ENCODE assay signal across 13 cellular contexts in genomic region chr16:56936491-56936890, GRCh38. TPM values are rescaled to one million over a fixed set of nuclear protein-coding genes. Genes with fewer than 3 reads are reported as not detected.
A peak's percentile ranks its signal among the peaks of the same experiment; 100 is the strongest.
DNase-seq lines count a peak whose midpoint lies in the region; ATAC-seq and TF ChIP-seq lines count a peak whose summit lies in the region.
"Had no signal": no experiment of that assay in that cellular context is flagged by ENCODE, and none has a peak within 500 bp of the region (broad histone marks: within the 10 kb centered on the region; RNA-seq: fewer than 3 reads in every experiment).

No MANE protein-coding gene starts in this region.

- no peak overlapping the region for H3K4me3 ChIP-seq in Panc1 (ENCODE audit: low read depth in 2 of 2, low read length in 2 of 2)
- peak overlapping the region; percentile 91 for H3K4me3 ChIP-seq in endodermal cell (ENCODE audit: low read length)
- peak overlapping the region; percentile 84 for H3K4me3 ChIP-seq in upper lobe of right lung
- no peak overlapping the region for H3K4me3 ChIP-seq in MG63

- POLR2A ChIA-PET in Panc1 (lab: Charles Lee): no interaction called here

- WGBS in endodermal cell (ENCODE audit: insufficient coverage in 1 of 2, insufficient read length in 1 of 2), 2 experiments: 91 to 92% methylated on average over 4 of the region's 5 CpGs

- H3K9me3 Mint-ChIP-seq in natural killer cell treated with Interleukin-12 subunit alpha and Interleukin-12 subunit beta and Interleukin-15 and Interleukin-18, amount 100 ng/mL, for 72 hours: no peaks in the 10 kb centered on the region
- H3K9me3 Mint-ChIP-seq in natural killer cell (no peaks in the 10 kb centered on the region), endodermal cell (no peaks in the 10 kb centered on the region)

- H3K27ac ChIP-seq in Panc1 (ENCODE audit: low read length) (peak overlapping the region; percentile 34; the same call in 1 of the 2 replicates), endodermal cell (ENCODE audit: low read depth, low read length) (no peak overlapping the region), upper lobe of right lung (no peak overlapping the region)

- no peak overlapping the region for H3K9ac ChIP-seq in endodermal cell (ENCODE audit: extremely low read depth, low read length, poor library complexity, severe bottlenecking)

- peaks cover 32% of the 10 kb centered on the region for H3K36me3 ChIP-seq in Panc1 (ENCODE audit: control insufficient read depth, insufficient read depth, low read length)
- peaks cover 76% of the 10 kb centered on the region for H3K36me3 ChIP-seq in endodermal cell (ENCODE audit: control insufficient read depth, insufficient read depth, low read length)
- H3K36me3 ChIP-seq in upper lobe of right lung: peaks cover 79% of the 10 kb centered on the region
- H3K36me3 ChIP-seq in MG63: peaks cover 93% of the 10 kb centered on the region

- no peak for TF ChIP-seq CTCF in natural killer cell (IDR thresholded peaks at IDR 0.05)
- TF ChIP-seq CTCF in Panc1 (IDR thresholded peaks at IDR 0.05): no peak
- TF ChIP-seq CTCF in endodermal cell (conservative IDR thresholded peaks at IDR 0.05): no peak
- TF ChIP-seq CTCF in upper lobe of right lung (IDR thresholded peaks at IDR 0.05): no peak

- peaks cover 65% of the 10 kb centered on the region for H3K36me3 Mint-ChIP-seq in natural killer cell treated with Interleukin-12 subunit alpha and Interleukin-12 subunit beta and Interleukin-15 and Interleukin-18, amount 100 ng/mL, for 72 hours
- peaks cover 14% of the 10 kb centered on the region for H3K36me3 Mint-ChIP-seq in natural killer cell
- peaks cover 60% of the 10 kb centered on the region for H3K36me3 Mint-ChIP-seq in endodermal cell (ENCODE audit: low read depth)

- H3K9me3 ChIP-seq in Panc1 (ENCODE audit: control insufficient read depth, insufficient read depth, low read depth, low read length) (no peaks in the 10 kb centered on the region), endodermal cell (ENCODE audit: control insufficient read depth, low read length) (no peaks in the 10 kb centered on the region), upper lobe of right lung (no peaks in the 10 kb centered on the region), MG63 (no peaks in the 10 kb centered on the region)

- H3K27me3 Mint-ChIP-seq in natural killer cell treated with Interleukin-12 subunit alpha and Interleukin-12 subunit beta and Interleukin-15 and Interleukin-18, amount 100 ng/mL, for 72 hours: no peaks in the 10 kb centered on the region
- H3K27me3 Mint-ChIP-seq in natural killer cell (ENCODE audit: low read depth in 2 of 2) (no peaks in the 10 kb centered on the region), endodermal cell (ENCODE audit: insufficient read depth) (no peaks in the 10 kb centered on the region)

- no peak for DNase-seq in natural killer cell treated with Interleukin-12 subunit alpha and Interleukin-12 subunit beta and Interleukin-15 and Interleukin-18, amount 100 ng/mL, for 72 hours (ENCODE audit: low spot score)
- DNase-seq in natural killer cell: no peak
- no peak for DNase-seq in Panc1 (ENCODE audit: low read depth, low spot score)
- DNase-seq in endodermal cell: no peak
- no peak for DNase-seq in upper lobe of right lung
- DNase-seq in MG63: no peak
- DNase-seq in effector CD8-positive, alpha-beta T cell (lab: John Stamatoyannopoulos, UW): no peak
- no peak for DNase-seq in NOMO-1 treated with DMSO at 0.1 percent for 48 hours (lab: John Stamatoyannopoulos, UW; ENCODE audit: unreplicated experiment)
- DNase-seq: activated effector memory CD4-positive, alpha-beta T cell treated with anti-CD3 and anti-CD28 coated beads, Interleukin-2, amount 50 U/mL, for 16 hours; KBM-7; NCI-H526 treated with DMSO at 0.1 percent for 48 hours; stimulated activated CD4-positive, alpha-beta T cell treated with anti-CD3 and anti-CD28 coated beads, Interleukin-1b, Interleukin-23, amount 100 ng/mL, for 48 hours; T-helper 9 cell had no signal

- H3K27me3 ChIP-seq in Panc1 (ENCODE audit: control insufficient read depth, insufficient read depth, low read length): no peaks in the 10 kb centered on the region
- no peaks in the 10 kb centered on the region for H3K27me3 ChIP-seq in endodermal cell (ENCODE audit: control insufficient read depth, insufficient read depth, low read length, poor library complexity, severe bottlenecking)
- H3K27me3 ChIP-seq in upper lobe of right lung: no peaks in the 10 kb centered on the region
- H3K27me3 ChIP-seq in MG63: no peaks in the 10 kb centered on the region

- no TSS peak for BruUV-seq in Panc1 (replicated peaks; lab: Mats Ljungman, UMichigan)

- peak overlapping the region; percentile 49 for H3K4me3 Mint-ChIP-seq in natural killer cell treated with Interleukin-12 subunit alpha and Interleukin-12 subunit beta and Interleukin-15 and Interleukin-18, amount 100 ng/mL, for 72 hours
- H3K4me3 Mint-ChIP-seq in natural killer cell (no peak overlapping the region), endodermal cell (no peak overlapping the region)

- no peak for ATAC-seq in natural killer cell treated with Interleukin-12 subunit alpha and Interleukin-12 subunit beta and Interleukin-15 and Interleukin-18, amount 100 ng/mL, for 72 hours
- ATAC-seq in natural killer cell: no peak
- no peak for ATAC-seq in Panc1
- no peak for ATAC-seq in upper lobe of right lung

- peaks cover under 1% of the 10 kb centered on the region for H3K4me1 ChIP-seq in Panc1 (ENCODE audit: control insufficient read depth, insufficient read depth, low read length)
- H3K4me1 ChIP-seq in endodermal cell (ENCODE audit: control insufficient read depth, insufficient read depth, low read length): no peaks in the 10 kb centered on the region
- H3K4me1 ChIP-seq in upper lobe of right lung: peaks cover 73% of the 10 kb centered on the region

- intact Hi-C loops in natural killer cell (cut with micrococcal nuclease) (no loop called here), Panc1 (cut with micrococcal nuclease; ENCODE audit: unreplicated experiment) (loop anchor here (10.0 kb wide), 1 partner anchor 62 kb away; no protein-coding TSS in a partner anchor), upper lobe of right lung (cut with DNase I) (no loop called here)

- peak overlapping the region in 1 of 2 donors; percentile 99 for H3K27ac Mint-ChIP-seq in natural killer cell treated with Interleukin-12 subunit alpha and Interleukin-12 subunit beta and Interleukin-15 and Interleukin-18, amount 100 ng/mL, for 72 hours
- peak overlapping the region in 1 of 2 donors; percentile 75 for H3K27ac Mint-ChIP-seq in natural killer cell
- no peak overlapping the region for H3K27ac Mint-ChIP-seq in endodermal cell

- peaks cover 53 to 66% of the 10 kb centered on the region in 2 donors for H3K4me1 Mint-ChIP-seq in natural killer cell treated with Interleukin-12 subunit alpha and Interleukin-12 subunit beta and Interleukin-15 and Interleukin-18, amount 100 ng/mL, for 72 hours (ENCODE audit: low read depth in 2 of 2)
- peaks cover 52 to 60% of the 10 kb centered on the region in 2 donors for H3K4me1 Mint-ChIP-seq in natural killer cell
- peaks cover 13% of the 10 kb centered on the region for H3K4me1 Mint-ChIP-seq in endodermal cell

- in situ Hi-C loops in Panc1 (cut with HindIII; ENCODE audit: low pct_unique_long_range_greater_than_20kb, low sequenced_read_pairs): no loop called here

- CTCF ChIA-PET in Panc1 (lab: Charles Lee): no interaction called here

RNA-seq across cellular contexts. Expression of gene HERPUD1, which starts 4.5 kb away (rescaled TPM):
- 100 to 1,000 TPM; 127 to 141 TPM for total RNA-seq in natural killer cell treated with Interleukin-12 subunit alpha and Interleukin-12 subunit beta and Interleukin-15 and Interleukin-18, amount 100 ng/mL, for 72 hours
- total RNA-seq in natural killer cell (100 to 1,000 TPM; 181 to 266 (median 243) TPM), Panc1 (2021; ENCODE audit: unreplicated experiment) (45.2 TPM), endodermal cell (10 to 100 TPM; 21.5 to 40.6 TPM), upper lobe of right lung (223 TPM)
- polyA plus RNA-seq in Panc1 (2012; ENCODE audit: insufficient read length): 32.4 TPM
- 51.1 TPM for polyA plus RNA-seq in endodermal cell (2013, experiment 1 of 2)
- polyA plus RNA-seq in endodermal cell (2013, experiment 2 of 2): 39.7 TPM
- 226 and 252 TPM in 2 replicates for total RNA-seq in MG63 (2014; rRNA removed; shearing (Covaris generic); ENCODE audit: low replicate concordance)

RNA-seq across cellular contexts. Expression of gene CETP, which starts 25.3 kb away (rescaled TPM):
- not detected for total RNA-seq in natural killer cell treated with Interleukin-12 subunit alpha and Interleukin-12 subunit beta and Interleukin-15 and Interleukin-18, amount 100 ng/mL, for 72 hours
- total RNA-seq in natural killer cell: under 1 TPM in 1 of 3 donors, not detected in 2; 0.14 TPM
- not detected for total RNA-seq in Panc1 (2021; ENCODE audit: unreplicated experiment)
- not detected for polyA plus RNA-seq in Panc1 (2012; ENCODE audit: insufficient read length)
- not detected for total RNA-seq in endodermal cell
- polyA plus RNA-seq in endodermal cell (2013, experiment 1 of 2): not detected
- polyA plus RNA-seq in endodermal cell (2013, experiment 2 of 2): not detected
- 1.9 TPM for total RNA-seq in upper lobe of right lung
- total RNA-seq in MG63 (2014; rRNA removed; shearing (Covaris generic); ENCODE audit: low replicate concordance): not detected in 2 replicates

RNA-seq across cellular contexts. Expression of gene NLRC5, which starts 52.9 kb away (rescaled TPM):
- total RNA-seq in natural killer cell treated with Interleukin-12 subunit alpha and Interleukin-12 subunit beta and Interleukin-15 and Interleukin-18, amount 100 ng/mL, for 72 hours: 100 to 1,000 TPM; 190 to 316 TPM
- 100 to 1,000 TPM; 320 to 563 (median 535) TPM for total RNA-seq in natural killer cell
- 8.8 TPM for total RNA-seq in Panc1 (2021; ENCODE audit: unreplicated experiment)
- polyA plus RNA-seq in Panc1 (2012; ENCODE audit: insufficient read length): 3.6 TPM
- under 1 TPM; 0.64 to 0.97 TPM for total RNA-seq in endodermal cell
- polyA plus RNA-seq in endodermal cell (2013, experiment 1 of 2): 0.21 TPM
- 0.12 TPM for polyA plus RNA-seq in endodermal cell (2013, experiment 2 of 2)
- total RNA-seq in upper lobe of right lung: 44.9 TPM
- 4.9 and 11.7 TPM in 2 replicates for total RNA-seq in MG63 (2014; rRNA removed; shearing (Covaris generic); ENCODE audit: low replicate concordance)

Comparison
In these comparisons a context has a peak if more than half of its experiments do, and no peak if none do; other contexts are left out.
1. H3K4me3 ChIP-seq: peak in endodermal cell (single experiment) and upper lobe of right lung (single experiment); none in Panc1 (0 of 2) and MG63 (single experiment).